ENCODE assay signal across 7 cellular contexts in genomic region chr3:32118215-32118614, GRCh38.
"Had no signal": no experiment of that assay in that cellular context is flagged by ENCODE, and none has a peak within 500 bp of the region (broad histone marks: within the 10 kb centered on the region; RNA-seq: fewer than 3 reads in every experiment).

No MANE protein-coding gene starts in this region.

- H3K9me3 ChIP-seq: HAP-1 had no signal

- DNase-seq: GOT3, H7, HFFc6, IMR-90 had no signal

- H3K4me1 ChIP-seq: HAP-1 had no signal

- ATAC-seq: HCT116, K562 had no signal

- H3K36me3 ChIP-seq: HAP-1 had no signal

- H3K4me3 ChIP-seq: HAP-1, K562 had no signal
